1 cellular context compared by ENCODE assay signal in genomic region chr22:42939941-42940653, GRCh38.
TF ChIP-seq lines count a peak whose summit lies in the region.

No MANE protein-coding gene starts in this region.

TF ChIP-seq in HepG2, 621 proteins besides CTCF, POLR2A, EP300 and RAD21 (continued from another document and continues in another):
- TF ChIP-seq, protein P1, sequence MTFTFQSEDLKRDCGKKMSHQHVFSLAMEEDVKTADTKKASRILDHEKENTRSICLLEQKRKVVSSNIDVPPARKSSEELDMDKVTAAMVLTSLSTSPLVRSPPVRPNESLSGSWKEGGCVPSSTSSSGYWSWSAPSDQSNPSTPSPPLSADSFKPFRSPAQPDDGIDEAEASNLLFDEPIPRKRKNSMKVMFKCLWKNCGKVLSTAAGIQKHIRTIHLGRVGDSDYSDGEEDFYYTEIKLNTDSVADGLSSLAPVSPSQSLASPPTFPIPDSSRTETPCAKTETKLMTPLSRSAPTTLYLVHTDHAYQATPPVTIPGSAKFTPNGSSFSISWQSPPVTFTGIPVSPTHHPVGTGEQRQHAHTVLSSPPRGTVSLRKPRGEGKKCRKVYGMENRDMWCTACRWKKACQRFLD (CRISPR knock-in tag; IDR thresholded peaks at IDR 0.05; ENCODE audit: borderline replicate concordance) = no peak
- TF ChIP-seq RERE (CRISPR knock-in tag; IDR thresholded peaks at IDR 0.05; ENCODE audit: low read depth) (0 out of 2 replicates have a peak, but pooled peaks have one; percentile 31), NR0B2 (CRISPR knock-in tag; IDR thresholded peaks at IDR 0.05) (no peak), ZNF546 (CRISPR knock-in tag; conservative IDR thresholded peaks at IDR 0.05) (no peak), MYC (CRISPR knock-in tag; IDR thresholded peaks at IDR 0.05; ENCODE audit: borderline replicate concordance) (no peak), TCF7 (IDR thresholded peaks at IDR 0.05; ENCODE audit: low read depth) (no peak), ZNF577 (CRISPR knock-in tag; IDR thresholded peaks at IDR 0.05; ENCODE audit: borderline replicate concordance, low read depth) (no peak), MEIS1 (CRISPR knock-in tag; IDR thresholded peaks at IDR 0.05; ENCODE audit: borderline replicate concordance) (no peak), ZNF382 (CRISPR knock-in tag; IDR thresholded peaks at IDR 0.05; ENCODE audit: borderline replicate concordance) (no peak), ZNF570 (CRISPR knock-in tag; IDR thresholded peaks at IDR 0.05; ENCODE audit: borderline replicate concordance) (no peak), HMG20A (CRISPR knock-in tag; IDR thresholded peaks at IDR 0.05; ENCODE audit: borderline replicate concordance) (peak; percentile 85; the same call in 1 of the 2 replicates), ZBTB1 (CRISPR knock-in tag; IDR thresholded peaks at IDR 0.05; ENCODE audit: borderline replicate concordance) (no peak), ZNF800 (CRISPR knock-in tag; IDR thresholded peaks at IDR 0.05) (no peak), KIAA2018 (CRISPR knock-in tag; IDR thresholded peaks at IDR 0.05; ENCODE audit: borderline replicate concordance) (no peak), ZNF232 (CRISPR knock-in tag; IDR thresholded peaks at IDR 0.05; ENCODE audit: borderline replicate concordance) (no peak), ZNF331 (CRISPR knock-in tag; IDR thresholded peaks at IDR 0.05) (peak; percentile 62; the same call in 1 of the 2 replicates), ELF4 (CRISPR knock-in tag; IDR thresholded peaks at IDR 0.05; ENCODE audit: borderline replicate concordance) (no peak), CC2D1A (CRISPR knock-in tag; IDR thresholded peaks at IDR 0.05) (no peak)
- TF ChIP-seq, protein P2, sequence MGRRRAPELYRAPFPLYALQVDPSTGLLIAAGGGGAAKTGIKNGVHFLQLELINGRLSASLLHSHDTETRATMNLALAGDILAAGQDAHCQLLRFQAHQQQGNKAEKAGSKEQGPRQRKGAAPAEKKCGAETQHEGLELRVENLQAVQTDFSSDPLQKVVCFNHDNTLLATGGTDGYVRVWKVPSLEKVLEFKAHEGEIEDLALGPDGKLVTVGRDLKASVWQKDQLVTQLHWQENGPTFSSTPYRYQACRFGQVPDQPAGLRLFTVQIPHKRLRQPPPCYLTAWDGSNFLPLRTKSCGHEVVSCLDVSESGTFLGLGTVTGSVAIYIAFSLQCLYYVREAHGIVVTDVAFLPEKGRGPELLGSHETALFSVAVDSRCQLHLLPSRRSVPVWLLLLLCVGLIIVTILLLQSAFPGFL (CRISPR knock-in tag; IDR thresholded peaks at IDR 0.05) = no peak
- TF ChIP-seq, protein P3, sequence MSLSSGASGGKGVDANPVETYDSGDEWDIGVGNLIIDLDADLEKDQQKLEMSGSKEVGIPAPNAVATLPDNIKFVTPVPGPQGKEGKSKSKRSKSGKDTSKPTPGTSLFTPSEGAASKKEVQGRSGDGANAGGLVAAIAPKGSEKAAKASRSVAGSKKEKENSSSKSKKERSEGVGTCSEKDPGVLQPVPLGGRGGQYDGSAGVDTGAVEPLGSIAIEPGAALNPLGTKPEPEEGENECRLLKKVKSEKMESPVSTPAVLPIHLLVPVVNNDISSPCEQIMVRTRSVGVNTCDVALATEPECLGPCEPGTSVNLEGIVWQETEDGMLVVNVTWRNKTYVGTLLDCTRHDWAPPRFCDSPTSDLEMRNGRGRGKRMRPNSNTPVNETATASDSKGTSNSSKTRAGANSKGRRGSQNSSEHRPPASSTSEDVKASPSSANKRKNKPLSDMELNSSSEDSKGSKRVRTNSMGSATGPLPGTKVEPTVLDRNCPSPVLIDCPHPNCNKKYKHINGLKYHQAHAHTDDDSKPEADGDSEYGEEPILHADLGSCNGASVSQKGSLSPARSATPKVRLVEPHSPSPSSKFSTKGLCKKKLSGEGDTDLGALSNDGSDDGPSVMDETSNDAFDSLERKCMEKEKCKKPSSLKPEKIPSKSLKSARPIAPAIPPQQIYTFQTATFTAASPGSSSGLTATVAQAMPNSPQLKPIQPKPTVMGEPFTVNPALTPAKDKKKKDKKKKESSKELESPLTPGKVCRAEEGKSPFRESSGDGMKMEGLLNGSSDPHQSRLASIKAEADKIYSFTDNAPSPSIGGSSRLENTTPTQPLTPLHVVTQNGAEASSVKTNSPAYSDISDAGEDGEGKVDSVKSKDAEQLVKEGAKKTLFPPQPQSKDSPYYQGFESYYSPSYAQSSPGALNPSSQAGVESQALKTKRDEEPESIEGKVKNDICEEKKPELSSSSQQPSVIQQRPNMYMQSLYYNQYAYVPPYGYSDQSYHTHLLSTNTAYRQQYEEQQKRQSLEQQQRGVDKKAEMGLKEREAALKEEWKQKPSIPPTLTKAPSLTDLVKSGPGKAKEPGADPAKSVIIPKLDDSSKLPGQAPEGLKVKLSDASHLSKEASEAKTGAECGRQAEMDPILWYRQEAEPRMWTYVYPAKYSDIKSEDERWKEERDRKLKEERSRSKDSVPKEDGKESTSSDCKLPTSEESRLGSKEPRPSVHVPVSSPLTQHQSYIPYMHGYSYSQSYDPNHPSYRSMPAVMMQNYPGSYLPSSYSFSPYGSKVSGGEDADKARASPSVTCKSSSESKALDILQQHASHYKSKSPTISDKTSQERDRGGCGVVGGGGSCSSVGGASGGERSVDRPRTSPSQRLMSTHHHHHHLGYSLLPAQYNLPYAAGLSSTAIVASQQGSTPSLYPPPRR (CRISPR knock-in tag; IDR thresholded peaks at IDR 0.05; ENCODE audit: borderline replicate concordance) = 0 out of 2 replicates have a peak, but pooled peaks have one; percentile 38
